ENCODE assay signal across 8 cellular contexts in the genomic region with DNA sequence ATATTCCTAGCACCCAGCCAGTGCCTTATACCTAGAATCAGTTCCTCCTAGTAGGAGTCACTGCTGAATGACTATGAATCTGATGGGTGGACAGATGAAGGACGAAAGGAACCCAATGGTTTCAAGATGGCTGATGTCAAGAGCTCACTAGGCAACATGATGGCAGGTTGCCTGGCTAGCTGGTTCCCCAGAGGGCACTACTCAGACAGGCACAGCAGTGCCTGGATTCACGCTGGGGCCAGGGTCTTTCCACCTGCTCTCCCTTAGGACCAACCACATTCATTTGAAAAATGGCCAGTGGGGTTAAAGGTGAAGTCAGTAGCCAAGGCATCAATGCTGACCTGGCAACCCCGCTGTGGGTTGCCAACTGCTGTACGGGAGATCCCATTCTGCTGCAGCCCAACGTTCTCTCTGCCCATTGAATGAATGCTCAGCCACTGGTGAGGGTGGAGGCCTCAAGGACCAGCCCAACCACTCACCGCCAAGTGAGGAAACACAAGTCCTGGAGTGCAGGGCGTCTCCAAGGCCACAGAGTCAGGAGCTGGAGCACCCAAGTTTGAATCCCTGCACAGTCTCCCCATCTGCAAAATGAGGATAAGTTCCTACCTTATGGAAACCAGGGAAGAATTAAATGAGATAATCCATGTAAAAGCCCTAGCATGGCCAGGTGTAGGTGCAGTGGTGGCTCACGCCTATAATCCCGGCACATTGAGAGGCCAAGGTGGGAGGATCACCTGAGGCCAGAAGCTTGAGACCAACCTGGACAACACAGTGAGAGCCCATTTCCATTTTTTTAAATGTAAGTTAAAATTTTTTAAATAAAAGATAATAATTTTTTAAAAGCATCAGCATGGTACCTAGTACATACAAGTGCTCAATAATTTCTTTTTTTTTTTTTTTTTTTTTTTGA. TPM values are rescaled to one million over a fixed set of nuclear protein-coding genes. Genes with fewer than 3 reads are reported as not detected.
DNase-seq lines count a peak whose midpoint lies in the region; ATAC-seq and TF ChIP-seq lines count a peak whose summit lies in the region.

No MANE protein-coding gene starts in this region.

- H3K27ac Mint-ChIP-seq in CD4-positive, alpha-beta memory T cell: peak overlapping the region; percentile 90 to 97 (median 93)
- H3K27ac Mint-ChIP-seq in effector memory CD8-positive, alpha-beta T cell: peak overlapping the region; percentile 94 to 97
- peak overlapping the region; percentile 69 for H3K27ac Mint-ChIP-seq in osteocyte (ENCODE audit: unreplicated experiment)

- H3K4me3 ChIP-seq in CD4-positive, alpha-beta memory T cell (ENCODE audit: low read length in 2 of 2): peak overlapping the region in 1 of 2 donors; percentile 21
- H3K4me3 ChIP-seq in PC-9: peak overlapping the region; percentile 1; the same call in 1 of the 2 replicates

- H3K4me1 Mint-ChIP-seq in CD4-positive, alpha-beta memory T cell: peaks cover 68 to 98% (median 85%) of the 10 kb centered on the region in 4 donors
- peaks cover 87% of the 10 kb centered on the region in 2 donors for H3K4me1 Mint-ChIP-seq in effector memory CD8-positive, alpha-beta T cell (ENCODE audit: low read depth in 2 of 2)
- peaks cover 90% of the 10 kb centered on the region for H3K4me1 Mint-ChIP-seq in osteocyte (ENCODE audit: unreplicated experiment)

- peaks cover 97% of the 10 kb centered on the region for H3F3A ChIP-seq in PC-9 (ENCODE audit: insufficient read depth, low read depth)

- peaks cover 6% of the 10 kb centered on the region for H3K36me3 ChIP-seq in CD4-positive, alpha-beta memory T cell (ENCODE audit: insufficient read depth, low read length)
- peaks cover 37% of the 10 kb centered on the region for H3K36me3 ChIP-seq in PC-9 (ENCODE audit: low read depth)

- H3K27me3 Mint-ChIP-seq in CD4-positive, alpha-beta memory T cell: no peaks in the 10 kb centered on the region
- H3K27me3 Mint-ChIP-seq in effector memory CD8-positive, alpha-beta T cell: no peaks in the 10 kb centered on the region
- no peaks in the 10 kb centered on the region for H3K27me3 Mint-ChIP-seq in osteocyte (ENCODE audit: unreplicated experiment)

- peaks cover 71% of the 10 kb centered on the region for H4K20me1 ChIP-seq in PC-9 (ENCODE audit: insufficient read depth)

- POLR2A ChIA-PET in CD4-positive, alpha-beta memory T cell (lab: Charles Lee; ENCODE audit: partially characterized antibody): interaction anchor here (0.6 to 59.9 kb wide), 6 partner anchors 3 to 732 kb away, joined by 3 to 2535 read pairs (median 20); a partner anchor contains a TSS
- POLR2A ChIA-PET in PC-9 (lab: Charles Lee; ENCODE audit: unreplicated experiment): interaction anchor here (0.6 to 1.2 kb wide), 6 partner anchors 10 to 51 kb away, joined by 3 to 28 read pairs (median 4); no protein-coding TSS in a partner anchor

- peaks cover 100% of the 10 kb centered on the region for H3K79me2 ChIP-seq in PC-9 (ENCODE audit: low read depth)

- H3K9me2 ChIP-seq in PC-9 (ENCODE audit: insufficient read depth): no peaks in the 10 kb centered on the region

- no TSS peak for BruUV-seq in PC-9 (replicated peaks; lab: Mats Ljungman, UMichigan)

- H3K9me3 Mint-ChIP-seq in CD4-positive, alpha-beta memory T cell: peaks cover 0 to 2% (median 0%) of the 10 kb centered on the region in 8 donors
- no peaks in the 10 kb centered on the region for H3K9me3 Mint-ChIP-seq in effector memory CD8-positive, alpha-beta T cell
- H3K9me3 Mint-ChIP-seq in osteocyte (ENCODE audit: unreplicated experiment): no peaks in the 10 kb centered on the region

- TF ChIP-seq CTCF in PC-9 (conservative IDR thresholded peaks at IDR 0.05) (no peak), osteocyte (IDR thresholded peaks at IDR 0.05) (no peak)

- no peaks in the 10 kb centered on the region for H3K9me3 ChIP-seq in CD4-positive, alpha-beta memory T cell (ENCODE audit: control insufficient read depth in 1 of 2, low read length in 2 of 2)
- H3K9me3 ChIP-seq in PC-9 (ENCODE audit: insufficient read depth, low read depth): no peaks in the 10 kb centered on the region

- CTCF ChIA-PET in CD4-positive, alpha-beta memory T cell (lab: Charles Lee; ENCODE audit: partially characterized antibody): interaction anchor here (0.6 to 6.7 kb wide), 10 partner anchors 9 to 95 kb away, joined by 3 to 54 read pairs (median 11); no protein-coding TSS in a partner anchor
- CTCF ChIA-PET in PC-9 (lab: Charles Lee): no interaction called here

- peak overlapping the region; percentile 57 for H3K27ac ChIP-seq in CD4-positive, alpha-beta memory T cell (ENCODE audit: low read depth, low read length)
- peak overlapping the region; percentile 78 for H3K27ac ChIP-seq in PC-9

- H3K36me3 Mint-ChIP-seq in CD4-positive, alpha-beta memory T cell: peaks cover 43 to 62% of the 10 kb centered on the region in 2 donors
- H3K36me3 Mint-ChIP-seq in effector memory CD8-positive, alpha-beta T cell (ENCODE audit: insufficient read depth): peaks cover 90% of the 10 kb centered on the region
- peaks cover 16% of the 10 kb centered on the region for H3K36me3 Mint-ChIP-seq in osteocyte (ENCODE audit: unreplicated experiment)

- H2AFZ ChIP-seq in PC-9: no peak overlapping the region

- peak overlapping the region; percentile 61 to 82 (median 77) for H3K4me3 Mint-ChIP-seq in CD4-positive, alpha-beta memory T cell
- peak overlapping the region; percentile 66 to 90 for H3K4me3 Mint-ChIP-seq in effector memory CD8-positive, alpha-beta T cell
- no peak overlapping the region for H3K4me3 Mint-ChIP-seq in osteocyte (ENCODE audit: unreplicated experiment)

- DNase-seq in CD4-positive, alpha-beta memory T cell: no peak
- DNase-seq in PC-9 (no peak), osteocyte (ENCODE audit: extremely low spot score, unreplicated experiment) (no peak), activated gamma-delta T cell (lab: John Stamatoyannopoulos, UW) (no peak), NCI-H345 (lab: John Stamatoyannopoulos, UW) (no peak)
- no peak for DNase-seq in effector memory CD8-positive, alpha-beta T cell

- no peak for ATAC-seq in effector memory CD8-positive, alpha-beta T cell (replicated peaks)
- no peak for ATAC-seq in HG02885 (IDR thresholded peaks at IDR 0.05; ENCODE audit: poor library complexity, unreplicated experiment)
- ATAC-seq in HG02981 (IDR thresholded peaks at IDR 0.05; ENCODE audit: unreplicated experiment): no peak

- H3K4me1 ChIP-seq in CD4-positive, alpha-beta memory T cell (ENCODE audit: insufficient read depth, low read length): peaks cover 99% of the 10 kb centered on the region
- H3K4me1 ChIP-seq in PC-9 (replicated peaks; ENCODE audit: insufficient read depth): peaks cover 94% of the 10 kb centered on the region

- peak overlapping the region; percentile 74 for H3K4me2 ChIP-seq in PC-9

- intact Hi-C loops in CD4-positive, alpha-beta memory T cell (cut with micrococcal nuclease): no loop called here
- intact Hi-C loops in PC-9 (cut with micrococcal nuclease; ENCODE audit: unreplicated experiment): no loop called here

- H3K27me3 ChIP-seq in CD4-positive, alpha-beta memory T cell (ENCODE audit: insufficient read depth, low read length): no peaks in the 10 kb centered on the region
- H3K27me3 ChIP-seq in PC-9 (ENCODE audit: insufficient read depth, low read depth): no peaks in the 10 kb centered on the region

RNA-seq across cellular contexts. Expression of a gene that starts 12.4 kb away (rescaled TPM):
- 100 to 1,000 TPM; 717 to 734 TPM for total RNA-seq in CD4-positive, alpha-beta memory T cell
- 100 to 1,000 TPM in 1 of 2 donors, 10 to 100 TPM in 1; 17.3 to 476 TPM for polyA plus RNA-seq in CD4-positive, alpha-beta memory T cell
- total RNA-seq in PC-9 (2021) (758 and 776 TPM in 2 replicates), osteocyte (938 and 1,044 TPM in 2 replicates)
